Comparison of ENCODE assay signal across 16 cellular contexts in the genomic region with DNA sequence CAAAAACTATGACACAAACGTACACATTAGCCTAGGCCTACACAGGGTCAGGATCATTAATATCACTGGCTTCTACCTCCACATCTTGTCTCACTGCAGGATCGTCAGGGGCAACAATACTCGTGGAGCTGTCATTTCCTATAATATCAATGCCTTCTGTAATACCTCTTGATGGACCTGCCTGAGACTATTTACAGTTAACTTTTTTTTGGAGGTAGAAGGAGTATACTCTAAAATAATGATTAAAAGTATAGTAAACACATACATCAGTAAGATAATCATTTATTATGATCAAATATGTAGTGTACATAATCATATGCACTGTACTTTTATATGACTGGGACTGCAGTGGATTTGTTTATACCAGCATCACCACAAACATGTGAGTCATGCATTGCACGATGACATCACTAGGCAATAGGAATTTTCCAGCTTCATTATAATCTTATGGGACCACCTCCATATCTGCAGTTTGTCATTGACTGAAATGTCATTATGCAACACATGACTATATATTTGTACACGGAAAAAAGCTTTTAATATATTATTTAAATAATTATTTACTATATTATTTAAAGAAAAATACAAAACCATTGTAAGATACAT. TPM values are rescaled to one million over a fixed set of nuclear protein-coding genes. Genes with fewer than 3 reads are reported as not detected.
DNase-seq lines count a peak whose midpoint lies in the region; ATAC-seq, FAIRE-seq and TF ChIP-seq lines count a peak whose summit lies in the region.
"Had no signal": no experiment of that assay in that cellular context is flagged by ENCODE, and none has a peak within 500 bp of the region (broad histone marks: within the 10 kb centered on the region; RNA-seq: fewer than 3 reads in every experiment).

No MANE protein-coding gene starts in this region.

- H3K4me3 Mint-ChIP-seq in HFFc6, result no peak overlapping the region
- H3K4me3 Mint-ChIP-seq: activated CD8-positive, alpha-beta T cell treated with anti-CD3 and anti-CD28 coated beads, Interleukin-2, amount 10 ng/mL, durations not matched to agents 7 days and 5 days; mesothelial cell of epicardium had no signal

- no peak overlapping the region for H3K4me3 ChIP-seq in fibroblast of villous mesenchyme (ENCODE audit: low read depth, low read length)
- no peak overlapping the region for H3K4me3 ChIP-seq in SK-N-SH (ENCODE audit: low read depth in 2 of 2, low read length in 1 of 2)
- H3K4me3 ChIP-seq: HAP-1, transverse colon had no signal

- H3K27me3 Mint-ChIP-seq in HFFc6 (ENCODE audit: insufficient read depth), result no peaks in the 10 kb centered on the region

- no peaks in the 10 kb centered on the region for H4K20me1 ChIP-seq in SK-N-SH (ENCODE audit: insufficient read depth)

- H3K4me2 ChIP-seq in SK-N-SH, result no peak overlapping the region

- no peaks in the 10 kb centered on the region for H3K36me3 Mint-ChIP-seq in HFFc6 (ENCODE audit: low read depth)
- H3K36me3 Mint-ChIP-seq: mesothelial cell of epicardium had no signal

- in situ Hi-C loops in ACHN (cut with HindIII; ENCODE audit: low pct_ligation_motif_present, low pct_unique_long_range_greater_than_20kb, low sequenced_read_pairs), result no loop called here

- H3F3A ChIP-seq in SK-N-SH (replicated peaks; ENCODE audit: insufficient read depth), result no peaks in the 10 kb centered on the region

- no peak for TF ChIP-seq RAD21 in SK-N-SH (IDR thresholded peaks at IDR 0.05; ENCODE audit: low read length)

- POLR2A ChIA-PET in SK-N-SH (lab: Yijun Ruan, JAX), result no interaction called here

- DNase-seq in ACHN (peak; percentile 14), HFFc6 (peak; percentile 55), amniotic epithelial cell (ENCODE audit: low read depth) (peak; percentile 82), fibroblast of villous mesenchyme (ENCODE audit: low read depth) (peak; percentile 88), SK-N-SH (no peak), RCC 7860 (ENCODE audit: low spot score) (no peak), putamen (ENCODE audit: low spot score) (no peak)
- DNase-seq: activated CD8-positive, alpha-beta T cell treated with anti-CD3 and anti-CD28 coated beads, Interleukin-2, amount 10 ng/mL, durations not matched to agents 7 days and 5 days; activated effector memory CD4-positive, alpha-beta T cell treated with Interleukin-2 at 50 U/mL for 16 hours; NCI-H526 treated with DMSO at 0.1 percent for 48 hours; Right ventricle myocardium superior; transverse colon had no signal

- 73% methylated on average over 5 of the region's 5 CpGs for WGBS in SK-N-SH (ENCODE audit: low lambda C conversion rate)

- FAIRE-seq in RCC 7860 (lab: Jason Lieb, UNC), result no peak

- peaks cover 0 to 4% of the 10 kb centered on the region in 2 experiments; a peak in 2 of 4 replicates for H3K4me1 ChIP-seq in SK-N-SH (ENCODE audit: control insufficient read depth in 1 of 2, insufficient read depth in 2 of 2, low read depth in 1 of 2, low read length in 1 of 2)
- H3K4me1 ChIP-seq: HAP-1, transverse colon had no signal

- H3K27ac Mint-ChIP-seq in HFFc6, result no peak overlapping the region
- H3K27ac Mint-ChIP-seq: activated CD8-positive, alpha-beta T cell treated with anti-CD3 and anti-CD28 coated beads, Interleukin-2, amount 10 ng/mL, durations not matched to agents 7 days and 5 days; mesothelial cell of epicardium had no signal

- TF ChIP-seq CTCF in HFFc6 (IDR thresholded peaks at IDR 0.05) (no peak), fibroblast of villous mesenchyme (IDR thresholded peaks at IDR 0.05; ENCODE audit: insufficient read depth, low read depth, low read length) (no peak), SK-N-SH (IDR thresholded peaks at IDR 0.05) (no peak)

- H3K9me3 Mint-ChIP-seq in HFFc6, result no peaks in the 10 kb centered on the region
- H3K9me3 Mint-ChIP-seq: mesothelial cell of epicardium had no signal

- no peak overlapping the region for H3K27ac ChIP-seq in SK-N-SH (ENCODE audit: low read depth in 2 of 2, low read length in 1 of 2)
- H3K27ac ChIP-seq: transverse colon had no signal

- H3K36me3 ChIP-seq in SK-N-SH (replicated peaks in 1 of 2; ENCODE audit: control insufficient read depth in 1 of 2, insufficient read depth in 2 of 2, low read length in 1 of 2), result no peaks in the 10 kb centered on the region
- H3K36me3 ChIP-seq: HAP-1, transverse colon had no signal

- H3K9me3 ChIP-seq in SK-N-SH, result no peaks in the 10 kb centered on the region
- H3K9me3 ChIP-seq: HAP-1, transverse colon had no signal

- no peak for ATAC-seq in HG02623 (IDR thresholded peaks at IDR 0.05; ENCODE audit: unreplicated experiment)
- ATAC-seq: activated CD8-positive, alpha-beta T cell treated with anti-CD3 and anti-CD28 coated beads, Interleukin-2, amount 10 ng/mL, durations not matched to agents 7 days and 5 days had no signal

- H3K79me2 ChIP-seq in SK-N-SH (ENCODE audit: insufficient read depth), result no peaks in the 10 kb centered on the region

- CTCF ChIA-PET in SK-N-SH (lab: Yijun Ruan, JAX), result no interaction called here

- H2AFZ ChIP-seq in SK-N-SH (ENCODE audit: low read depth), result no peak overlapping the region

- no peak for TF ChIP-seq EP300 in SK-N-SH (IDR thresholded peaks at IDR 0.05; ENCODE audit: borderline replicate concordance in 1 of 2, low read depth in 1 of 2, low read length in 1 of 2)

- no peaks in the 10 kb centered on the region for H3K9me2 ChIP-seq in SK-N-SH

- no peak overlapping the region for H3K9ac ChIP-seq in SK-N-SH

- no peaks in the 10 kb centered on the region for H3K4me1 Mint-ChIP-seq in HFFc6 (ENCODE audit: low read depth)
- H3K4me1 Mint-ChIP-seq: mesothelial cell of epicardium had no signal

- no peaks in the 10 kb centered on the region for H3K27me3 ChIP-seq in SK-N-SH (ENCODE audit: insufficient read depth)
- H3K27me3 ChIP-seq: transverse colon had no signal

TF ChIP-seq in SK-N-SH, 30 proteins besides CTCF, POLR2A, EP300 and RAD21:
- TF ChIP-seq, protein P1, sequence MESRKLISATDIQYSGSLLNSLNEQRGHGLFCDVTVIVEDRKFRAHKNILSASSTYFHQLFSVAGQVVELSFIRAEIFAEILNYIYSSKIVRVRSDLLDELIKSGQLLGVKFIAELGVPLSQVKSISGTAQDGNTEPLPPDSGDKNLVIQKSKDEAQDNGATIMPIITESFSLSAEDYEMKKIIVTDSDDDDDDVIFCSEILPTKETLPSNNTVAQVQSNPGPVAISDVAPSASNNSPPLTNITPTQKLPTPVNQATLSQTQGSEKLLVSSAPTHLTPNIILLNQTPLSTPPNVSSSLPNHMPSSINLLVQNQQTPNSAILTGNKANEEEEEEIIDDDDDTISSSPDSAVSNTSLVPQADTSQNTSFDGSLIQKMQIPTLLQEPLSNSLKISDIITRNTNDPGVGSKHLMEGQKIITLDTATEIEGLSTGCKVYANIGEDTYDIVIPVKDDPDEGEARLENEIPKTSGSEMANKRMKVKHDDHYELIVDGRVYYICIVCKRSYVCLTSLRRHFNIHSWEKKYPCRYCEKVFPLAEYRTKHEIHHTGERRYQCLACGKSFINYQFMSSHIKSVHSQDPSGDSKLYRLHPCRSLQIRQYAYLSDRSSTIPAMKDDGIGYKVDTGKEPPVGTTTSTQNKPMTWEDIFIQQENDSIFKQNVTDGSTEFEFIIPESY (IDR thresholded peaks at IDR 0.05; ENCODE audit: borderline replicate concordance, low read depth), result no peak
- TF ChIP-seq RFX5 (IDR thresholded peaks at IDR 0.05; ENCODE audit: low read length), result no peak
- TF ChIP-seq ELF1 (IDR thresholded peaks at IDR 0.05), result no peak
- no peak for TF ChIP-seq NFIC (IDR thresholded peaks at IDR 0.05; ENCODE audit: borderline replicate concordance)
- no peak for TF ChIP-seq FOXM1 (IDR thresholded peaks at IDR 0.05; ENCODE audit: low read depth)
- no peak for TF ChIP-seq TAF1 (IDR thresholded peaks at IDR 0.05; ENCODE audit: borderline replicate concordance, low read depth, low read length)
- no peak for TF ChIP-seq IRF3 (IDR thresholded peaks at IDR 0.05; ENCODE audit: low read depth, low read length)
- no peak for TF ChIP-seq MEF2A (IDR thresholded peaks at IDR 0.05; ENCODE audit: borderline replicate concordance, low read depth)
- no peak for TF ChIP-seq TEAD4 (IDR thresholded peaks at IDR 0.05; ENCODE audit: borderline replicate concordance, insufficient read depth)
- no peak for TF ChIP-seq TCF12 (IDR thresholded peaks at IDR 0.05)
- no peak for TF ChIP-seq SMC3 (IDR thresholded peaks at IDR 0.05; ENCODE audit: low read depth, low read length)
TF ChIP-seq in SK-N-SH: peak in this region for 0.

RNA-seq across cellular contexts. Expression of gene PMCH, which starts 18.6 kb away (rescaled TPM):
- not detected for total RNA-seq in HFFc6 (2021; fragmentation: NEBNext Ultra II Directional; extraction: Animal tissue kit (Norgen Biotek cat#: 25700))
- not detected in 2 replicates for total RNA-seq in fibroblast of villous mesenchyme
- polyA plus RNA-seq in SK-N-SH (2012; rRNA removed), result not detected in 2 replicates
- polyA plus RNA-seq in SK-N-SH (2012; cell fraction: cytosol; rRNA removed), result not detected in 2 replicates
- polyA plus RNA-seq in SK-N-SH (2012; cell fraction: nucleus; rRNA removed), result not detected in 2 replicates
- total RNA-seq: activated CD8-positive, alpha-beta T cell treated with anti-CD3 and anti-CD28 coated beads, Interleukin-2, amount 10 ng/mL, durations not matched to agents 7 days and 5 days; mesothelial cell of epicardium; osteocyte; Right ventricle myocardium superior; transverse colon had no signal

Comparison
In these comparisons a context has a peak if more than half of its experiments do, and no peak if none do; other contexts are left out.
1. DNase-seq: peak in ACHN (single experiment), HFFc6 (single experiment), amniotic epithelial cell (single experiment) and fibroblast of villous mesenchyme (single experiment); none in SK-N-SH (single experiment), RCC 7860 (single experiment) and putamen (single experiment).